1 cellular context compared by ENCODE assay signal in genomic region chr15:34039506-34040123, GRCh38.
TF ChIP-seq lines count a peak whose summit lies in the region.

No MANE protein-coding gene starts in this region.

TF ChIP-seq in HepG2, 621 proteins besides CTCF, POLR2A, EP300 and RAD21:
- TF ChIP-seq, protein P1, sequence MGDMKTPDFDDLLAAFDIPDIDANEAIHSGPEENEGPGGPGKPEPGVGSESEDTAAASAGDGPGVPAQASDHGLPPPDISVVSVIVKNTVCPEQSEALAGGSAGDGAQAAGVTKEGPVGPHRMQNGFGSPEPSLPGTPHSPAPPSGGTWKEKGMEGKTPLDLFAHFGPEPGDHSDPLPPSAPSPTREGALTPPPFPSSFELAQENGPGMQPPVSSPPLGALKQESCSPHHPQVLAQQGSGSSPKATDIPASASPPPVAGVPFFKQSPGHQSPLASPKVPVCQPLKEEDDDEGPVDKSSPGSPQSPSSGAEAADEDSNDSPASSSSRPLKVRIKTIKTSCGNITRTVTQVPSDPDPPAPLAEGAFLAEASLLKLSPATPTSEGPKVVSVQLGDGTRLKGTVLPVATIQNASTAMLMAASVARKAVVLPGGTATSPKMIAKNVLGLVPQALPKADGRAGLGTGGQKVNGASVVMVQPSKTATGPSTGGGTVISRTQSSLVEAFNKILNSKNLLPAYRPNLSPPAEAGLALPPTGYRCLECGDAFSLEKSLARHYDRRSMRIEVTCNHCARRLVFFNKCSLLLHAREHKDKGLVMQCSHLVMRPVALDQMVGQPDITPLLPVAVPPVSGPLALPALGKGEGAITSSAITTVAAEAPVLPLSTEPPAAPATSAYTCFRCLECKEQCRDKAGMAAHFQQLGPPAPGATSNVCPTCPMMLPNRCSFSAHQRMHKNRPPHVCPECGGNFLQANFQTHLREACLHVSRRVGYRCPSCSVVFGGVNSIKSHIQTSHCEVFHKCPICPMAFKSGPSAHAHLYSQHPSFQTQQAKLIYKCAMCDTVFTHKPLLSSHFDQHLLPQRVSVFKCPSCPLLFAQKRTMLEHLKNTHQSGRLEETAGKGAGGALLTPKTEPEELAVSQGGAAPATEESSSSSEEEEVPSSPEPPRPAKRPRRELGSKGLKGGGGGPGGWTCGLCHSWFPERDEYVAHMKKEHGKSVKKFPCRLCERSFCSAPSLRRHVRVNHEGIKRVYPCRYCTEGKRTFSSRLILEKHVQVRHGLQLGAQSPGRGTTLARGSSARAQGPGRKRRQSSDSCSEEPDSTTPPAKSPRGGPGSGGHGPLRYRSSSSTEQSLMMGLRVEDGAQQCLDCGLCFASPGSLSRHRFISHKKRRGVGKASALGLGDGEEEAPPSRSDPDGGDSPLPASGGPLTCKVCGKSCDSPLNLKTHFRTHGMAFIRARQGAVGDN (CRISPR knock-in tag; IDR thresholded peaks at IDR 0.05): no peak
- peak; percentile 14; the same call in 1 of the 2 replicates for TF ChIP-seq ZNF558 (CRISPR knock-in tag; IDR thresholded peaks at IDR 0.05; ENCODE audit: borderline replicate concordance)
TF ChIP-seq in HepG2: peak in this region for 1.
